ENCODE assay signal across 31 cellular contexts in genomic region chr13:64051278-64051677, GRCh38.
"Had no signal": no experiment of that assay in that cellular context is flagged by ENCODE, and none has a peak within 500 bp of the region (broad histone marks: within the 10 kb centered on the region; RNA-seq: fewer than 3 reads in every experiment).

No MANE protein-coding gene starts in this region.

- H3K36me3 ChIP-seq: adrenal gland, ascending aorta, brain microvascular endothelial cell, breast epithelium, cardiac muscle cell had no signal

- ATAC-seq: activated naive CD4-positive, alpha-beta T cell treated with anti-CD3 and anti-CD28 coated beads, Interleukin-2, amount 50 U/mL, for 72 hours; activated naive CD8-positive, alpha-beta T cell treated with anti-CD3 and anti-CD28 coated beads, Interleukin-2, amount 50 U/mL, for 24 hours; activated T-cell treated with anti-CD3 and anti-CD28 coated beads, Interleukin-2, amount 50 U/mL, for 4 hours; activated T-cell treated with anti-CD3 and anti-CD28 coated beads, Interleukin-2, amount 50 U/mL, for 72 hours; activated T-helper 17 cell treated with anti-CD3 and anti-CD28 coated beads, Interleukin-2, amount 50 U/mL, for 72 hours; body of pancreas had no signal

- H3K4me3 ChIP-seq: adrenal gland, ascending aorta, body of pancreas, breast epithelium, cardiac muscle cell had no signal

- H3K9me3 ChIP-seq: adrenal gland, ascending aorta, body of pancreas, breast epithelium had no signal

- H3K4me1 ChIP-seq: adrenal gland, ascending aorta, body of pancreas, breast epithelium had no signal

- H3K27ac ChIP-seq: adrenal gland, ascending aorta, body of pancreas, brain microvascular endothelial cell, breast epithelium, cardiac muscle cell had no signal

- DNase-seq: activated effector memory CD4-positive, alpha-beta T cell treated with anti-CD3 and anti-CD28 coated beads, Interleukin-2, amount 50 U/mL, for 16 hours; activated effector memory CD4-positive, alpha-beta T cell treated with Interleukin-2 at 50 U/mL for 16 hours; activated gamma-delta T cell; activated gamma-delta T cell treated with Interleukin-2 at 50 U/mL for 16 hours; activated naive CD4-positive, alpha-beta T cell; activated naive CD4-positive, alpha-beta T cell treated with anti-CD3 and anti-CD28 coated beads for 36 hours; activated naive CD4-positive, alpha-beta T cell treated with anti-CD3 and anti-CD28 coated beads, Interleukin-2, amount 10 ng/mL, durations not matched to agents 7 days and 5 days; activated naive CD4-positive, alpha-beta T cell treated with anti-CD3 and anti-CD28 coated beads, Interleukin-2, amount 50 U/mL, for 16 hours; activated naive CD4-positive, alpha-beta T cell treated with Interleukin-2 at 50 U/mL for 16 hours; activated naive CD8-positive, alpha-beta T cell treated with anti-CD3 and anti-CD28 coated beads for 36 hours; activated naive CD8-positive, alpha-beta T cell treated with anti-CD3 and anti-CD28 coated beads, Interleukin-2, amount 10 ng/mL, durations not matched to agents 7 days and 5 days; activated naive CD8-positive, alpha-beta T cell treated with anti-CD3 and anti-CD28 coated beads, Interleukin-2, amount 50 U/mL, for 24 hours; activated T-cell treated with anti-CD3 and anti-CD28 coated beads, Interleukin-2, amount 50 U/mL, for 24 hours; activated T-cell treated with anti-CD3 and anti-CD28 coated beads, Interleukin-2, amount 50 U/mL, for 4 hours; activated T-cell treated with anti-CD3 and anti-CD28 coated beads, Interleukin-2, amount 50 U/mL, for 48 hours; activated T-cell treated with anti-CD3 and anti-CD28 coated beads, Interleukin-2, amount 50 U/mL, for 72 hours; adrenal gland; amniotic stem cell; amygdala; anterior cingulate cortex; aorta; body of pancreas; brain microvascular endothelial cell; caudate nucleus; central memory CD4-positive, alpha-beta T cell; cerebellar nuclear complex had no signal

- H3K27me3 ChIP-seq: adrenal gland, ascending aorta, body of pancreas, brain microvascular endothelial cell, breast epithelium, cardiac muscle cell had no signal
